In the genomic region with DNA sequence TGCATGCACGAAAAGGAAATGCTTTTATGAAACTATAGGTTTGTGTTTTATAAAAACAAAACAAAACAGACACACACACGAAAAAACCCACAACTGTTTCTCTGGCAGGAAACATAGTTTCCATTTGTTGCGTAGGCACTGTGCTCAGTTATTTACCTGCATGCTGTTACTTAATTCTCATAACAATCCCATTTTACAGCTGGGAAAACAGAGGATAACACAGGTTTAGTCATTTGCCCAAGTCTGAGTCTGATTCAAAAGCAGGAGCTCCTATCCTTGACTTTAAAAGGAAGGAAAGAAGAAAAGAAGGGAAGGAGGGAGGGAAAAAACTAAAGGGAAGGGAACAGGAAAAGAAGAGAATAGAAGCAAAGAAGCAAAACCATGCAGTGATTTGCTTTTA, we compare ENCODE assay signal across 21 cellular contexts.
"Had no signal": no experiment of that assay in that cellular context is flagged by ENCODE, and none has a peak within 500 bp of the region (broad histone marks: within the 10 kb centered on the region; RNA-seq: fewer than 3 reads in every experiment).

No MANE protein-coding gene starts in this region.

- H3K9ac ChIP-seq: SK-N-SH had no signal

- H3K27ac ChIP-seq: HL-60, RWPE1 had no signal

- FAIRE-seq: HTR-8/SVneo, RCC 7860 had no signal

- DNase-seq: Karpas-422, KG1, MM.1S, NCI-H1048, NCI-H1105, NCI-H1417 treated with DMSO at 0.1 percent for 48 hours, NCI-H1694 treated with DMSO at 0.1 percent for 48 hours, NCI-H1930, NCI-H2081, NCI-H2107, NCI-H226, NCI-H446, NCI-H510A, NCI-H524 treated with DMSO at 0.1 percent for 48 hours, NCI-H774, SW 1271 had no signal

- H3K4me2 ChIP-seq: SK-N-SH had no signal

- H3K9me3 ChIP-seq: SK-N-SH had no signal
